12 cellular contexts compared by ENCODE assay signal in the genomic region with DNA sequence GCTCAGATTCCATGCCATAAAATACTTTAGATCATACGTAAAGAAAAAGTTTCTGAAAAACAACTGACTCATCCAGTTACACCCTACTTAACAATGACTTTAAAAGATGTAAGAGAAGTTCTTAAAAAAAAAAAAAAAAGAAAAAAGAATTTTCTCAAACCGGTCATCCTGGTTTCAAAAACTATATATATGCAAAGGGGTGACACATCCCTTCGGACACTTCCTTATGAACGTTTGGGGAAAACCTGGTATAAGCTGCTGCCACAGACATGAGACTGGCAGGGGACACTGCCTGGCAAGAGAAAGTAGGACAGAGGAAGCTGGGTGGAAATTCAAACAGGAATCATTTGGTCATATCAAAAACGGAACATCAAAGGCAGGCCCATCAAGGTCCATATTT.
A peak's percentile ranks its signal among the peaks of the same experiment; 100 is the strongest.
DNase-seq lines count a peak whose midpoint lies in the region; ATAC-seq and TF ChIP-seq lines count a peak whose summit lies in the region.
"Had no signal": no experiment of that assay in that cellular context is flagged by ENCODE, and none has a peak within 500 bp of the region (broad histone marks: within the 10 kb centered on the region; RNA-seq: fewer than 3 reads in every experiment).

No MANE protein-coding gene starts in this region.

- no peak overlapping the region for H3K4me2 ChIP-seq in hepatocyte

- H3K79me2 ChIP-seq in hepatocyte: peaks cover 54% of the 10 kb centered on the region

- DNase-seq in HS-5 (ENCODE audit: low read depth): peak; percentile 61
- peak; percentile 75 to 91 for DNase-seq in cardiac fibroblast (ENCODE audit: low read depth in 2 of 2)
- no peak for DNase-seq in hepatocyte (ENCODE audit: low spot score)
- DNase-seq in tibial nerve (ENCODE audit: low spot score in 2 of 2): no peak
- no peak for DNase-seq in NCI-H1417 (lab: John Stamatoyannopoulos, UW)
- DNase-seq in ecto neural progenitor cell (ENCODE audit: low spot score): no peak
- DNase-seq: GF-D8, NCI-H446 treated with DMSO at 0.1 percent for 48 hours, small intestine, T-cell had no signal

- WGBS in hepatocyte (ENCODE audit: low lambda C conversion rate, missing lambda C conversion rate): 49% methylated on average over 5 of the region's 5 CpGs
- WGBS in tibial nerve, 2 donors: 15 to 21% methylated on average over 5 of the region's 5 CpGs

- no peak overlapping the region for H2AFZ ChIP-seq in hepatocyte

- TF ChIP-seq POLR2A in tibial nerve (IDR thresholded peaks at IDR 0.05): no peak

- H4K20me1 ChIP-seq in hepatocyte (ENCODE audit: insufficient read depth, poor library complexity, severe bottlenecking): no peaks in the 10 kb centered on the region

- no peaks in the 10 kb centered on the region for H3K27me3 ChIP-seq in hepatocyte
- H3K27me3 ChIP-seq in tibial nerve: no peaks in the 10 kb centered on the region

- TF ChIP-seq CTCF in cardiac fibroblast (IDR thresholded peaks at IDR 0.05; ENCODE audit: low read depth, low read length) (no peak), hepatocyte (IDR thresholded peaks at IDR 0.05; ENCODE audit: poor library complexity) (no peak), tibial nerve (IDR thresholded peaks at IDR 0.05) (no peak)

- H3K9me3 ChIP-seq in hepatocyte (ENCODE audit: low read depth) (no peaks in the 10 kb centered on the region), tibial nerve (no peaks in the 10 kb centered on the region)

- H3K27ac ChIP-seq in hepatocyte: peak overlapping the region; percentile 54
- H3K27ac ChIP-seq in tibial nerve: peak overlapping the region; percentile 76 to 94 (median 88)

- H3K36me3 ChIP-seq in hepatocyte (replicated peaks; ENCODE audit: insufficient read depth, low read depth): no peaks in the 10 kb centered on the region
- no peaks in the 10 kb centered on the region for H3K36me3 ChIP-seq in tibial nerve

- peak in 1 of 2 donors; percentile 41 for TF ChIP-seq EP300 in tibial nerve (IDR thresholded peaks at IDR 0.05)

- no peak overlapping the region for H3K4me3 ChIP-seq in cardiac fibroblast (replicated peaks in 1 of 2; ENCODE audit: low read depth in 2 of 2, low read length in 2 of 2)
- no peak overlapping the region for H3K4me3 ChIP-seq in hepatocyte
- no peak overlapping the region for H3K4me3 ChIP-seq in tibial nerve

- no peak for ATAC-seq in GM21381 (IDR thresholded peaks at IDR 0.05; ENCODE audit: unreplicated experiment)
- ATAC-seq: stimulated activated effector memory CD8-positive, alpha-beta T cell treated with anti-CD3 and anti-CD28 coated beads, Interleukin-12 subunit alpha, Interleukin-12 subunit beta, amount 100 ng/mL, for 72 hours; T-cell had no signal

- no peaks in the 10 kb centered on the region for H3K9me2 ChIP-seq in hepatocyte (replicated peaks; ENCODE audit: insufficient read depth)

- H3K4me1 ChIP-seq in hepatocyte (ENCODE audit: insufficient read depth) (peaks cover 4% of the 10 kb centered on the region), tibial nerve (peaks cover 0 to 71% (median 22%) of the 10 kb centered on the region in 4 donors)

Comparison
In these comparisons a context has a peak if more than half of its experiments do, and no peak if none do; other contexts are left out.
1. DNase-seq: peak in HS-5 (single experiment) and cardiac fibroblast (2 of 2); none in hepatocyte (single experiment), tibial nerve (0 of 2), NCI-H1417 (0 of 3) and ecto neural progenitor cell (single experiment).